1 cellular context compared by ENCODE assay signal in genomic region chr19:5697022-5697889, GRCh38.
A peak's percentile ranks its signal among the peaks of the same experiment; 100 is the strongest.
TF ChIP-seq lines count a peak whose summit lies in the region.

No MANE protein-coding gene starts in this region.

TF ChIP-seq in HEK293, 187 proteins besides CTCF, POLR2A, EP300 and RAD21 (continued from another document and continues in another):
- TF ChIP-seq ZNF18 (tag by site-specific recombination; IDR thresholded peaks at IDR 0.05), result peak; percentile 50; the same call in 1 of the 2 replicates
- peak; percentile 67; the same call in 1 of the 2 replicates for TF ChIP-seq ZNF580 (tag by site-specific recombination; IDR thresholded peaks at IDR 0.05)
- no peak for TF ChIP-seq ZNF280C (tag by site-specific recombination; IDR thresholded peaks at IDR 0.05)
- no peak for TF ChIP-seq GLIS2 (tag by site-specific recombination; IDR thresholded peaks at IDR 0.05)
- peak; percentile 81; the same call in 1 of the 2 replicates for TF ChIP-seq ZNF239 (tag by site-specific recombination; IDR thresholded peaks at IDR 0.05)
- peak; percentile 91 for TF ChIP-seq KLF17 (tag by site-specific recombination; IDR thresholded peaks at IDR 0.05)
- peak; percentile 68; the same call in 1 of the 2 replicates for TF ChIP-seq KLF7 (tag by site-specific recombination; IDR thresholded peaks at IDR 0.05; ENCODE audit: borderline replicate concordance)
- 0 out of 2 replicates have a peak, but pooled peaks have one; percentile 8 for TF ChIP-seq ZNF394 (tag by site-specific recombination; IDR thresholded peaks at IDR 0.05; ENCODE audit: borderline replicate concordance)
- peak; percentile 48; the same call in 1 of the 2 replicates for TF ChIP-seq ZFP69B (tag by site-specific recombination; IDR thresholded peaks at IDR 0.05)
- TF ChIP-seq BCL11B (tag by site-specific recombination; IDR thresholded peaks at IDR 0.05; ENCODE audit: low read depth), result peak; percentile 63; the same call in 1 of the 2 replicates
- TF ChIP-seq IKZF3 (tag by site-specific recombination; IDR thresholded peaks at IDR 0.05), result peak; percentile 74
- 0 out of 2 replicates have a peak, but pooled peaks have one; percentile 24 for TF ChIP-seq ZNF335 (tag by site-specific recombination; conservative IDR thresholded peaks at IDR 0.05)
- TF ChIP-seq ZNF24 (tag by site-specific recombination; IDR thresholded peaks at IDR 0.05), result peak; percentile 62; the same call in 1 of the 2 replicates
- peak; percentile 96 for TF ChIP-seq ZSCAN30 (tag by site-specific recombination; IDR thresholded peaks at IDR 0.05)
- peak; percentile 82 for TF ChIP-seq KLF1 (tag by site-specific recombination; IDR thresholded peaks at IDR 0.05)
- TF ChIP-seq HIC1 (tag by site-specific recombination; IDR thresholded peaks at IDR 0.05), result 0 out of 2 replicates have a peak, but pooled peaks have one; percentile 68
- peak; percentile 90 for TF ChIP-seq WT1 (tag by site-specific recombination; IDR thresholded peaks at IDR 0.05)
- peak; percentile 51; the same call in 1 of the 2 replicates for TF ChIP-seq ZNF2 (tag by site-specific recombination; IDR thresholded peaks at IDR 0.05)
- peak; percentile 64; the same call in 1 of the 2 replicates for TF ChIP-seq ZSCAN23 (tag by site-specific recombination; IDR thresholded peaks at IDR 0.05)
- peak; percentile 6; the same call in 1 of the 2 replicates for TF ChIP-seq ZBTB7A (tag by site-specific recombination; IDR thresholded peaks at IDR 0.05; ENCODE audit: low read depth)
- no peak for TF ChIP-seq ZSCAN5A (tag by site-specific recombination; IDR thresholded peaks at IDR 0.05)
- peak; percentile 59; the same call in 1 of the 2 replicates for TF ChIP-seq ZNF629 (tag by site-specific recombination; IDR thresholded peaks at IDR 0.05)
- TF ChIP-seq ZBTB6 (tag by site-specific recombination; IDR thresholded peaks at IDR 0.05), result 0 out of 2 replicates have a peak, but pooled peaks have one; percentile 48
- TF ChIP-seq KLF8 (tag by site-specific recombination; IDR thresholded peaks at IDR 0.05), result peak; percentile 86
- peak; percentile 83 for TF ChIP-seq ZBTB17 (tag by site-specific recombination; IDR thresholded peaks at IDR 0.05)
- TF ChIP-seq ZNF324 (tag by site-specific recombination; IDR thresholded peaks at IDR 0.05), result 0 out of 2 replicates have a peak, but pooled peaks have one; percentile 31
- TF ChIP-seq ZNF843 (tag by site-specific recombination; IDR thresholded peaks at IDR 0.05), result peak; percentile 59; the same call in 1 of the 2 replicates
- TF ChIP-seq EGR2 (tag by site-specific recombination; IDR thresholded peaks at IDR 0.05; ENCODE audit: low read depth), result peak; percentile 82
- peak; percentile 91 for TF ChIP-seq ZNF600 (tag by site-specific recombination; IDR thresholded peaks at IDR 0.05)
- TF ChIP-seq ZNF658 (tag by site-specific recombination; IDR thresholded peaks at IDR 0.05), result no peak
- peak; percentile 70; the same call in 1 of the 2 replicates for TF ChIP-seq INSM2 (tag by site-specific recombination; IDR thresholded peaks at IDR 0.05)
- TF ChIP-seq ZNF10 (tag by site-specific recombination; IDR thresholded peaks at IDR 0.05), result peak; percentile 5; the same call in 1 of the 2 replicates
- peak; percentile 65 for TF ChIP-seq ZBTB20 (tag by site-specific recombination; IDR thresholded peaks at IDR 0.05)
- peak; percentile 87 for TF ChIP-seq ZXDB (tag by site-specific recombination; IDR thresholded peaks at IDR 0.05)
- TF ChIP-seq ZNF223 (tag by site-specific recombination; IDR thresholded peaks at IDR 0.05), result peak; percentile 97
- peak; percentile 81 for TF ChIP-seq GLIS1 (tag by site-specific recombination; IDR thresholded peaks at IDR 0.05)
- peak; percentile 91; the same call in 1 of the 2 replicates for TF ChIP-seq ZNF610 (tag by site-specific recombination; IDR thresholded peaks at IDR 0.05; ENCODE audit: borderline replicate concordance)
- no peak for TF ChIP-seq ZNF514 (tag by site-specific recombination; IDR thresholded peaks at IDR 0.05)
- no peak for TF ChIP-seq KLF16 (tag by site-specific recombination; IDR thresholded peaks at IDR 0.05)
- TF ChIP-seq ZBTB8A (tag by site-specific recombination; IDR thresholded peaks at IDR 0.05), result peak; percentile 29; the same call in 1 of the 2 replicates
- TF ChIP-seq ZBTB48 (tag by site-specific recombination; IDR thresholded peaks at IDR 0.05), result peak; percentile 45; the same call in 1 of the 2 replicates
- no peak for TF ChIP-seq GLI4 (tag by site-specific recombination; IDR thresholded peaks at IDR 0.05)
- TF ChIP-seq ZEB2 (tag by site-specific recombination; IDR thresholded peaks at IDR 0.05), result peak; percentile 63; the same call in 1 of the 2 replicates
- peak; percentile 97 for TF ChIP-seq ZNF398 (tag by site-specific recombination; IDR thresholded peaks at IDR 0.05)
- TF ChIP-seq ZNF555 (tag by site-specific recombination; conservative IDR thresholded peaks at IDR 0.05), result no peak
- TF ChIP-seq ZNF560 (tag by site-specific recombination; IDR thresholded peaks at IDR 0.05; ENCODE audit: borderline replicate concordance), result no peak
- TF ChIP-seq PATZ1 (tag by site-specific recombination; IDR thresholded peaks at IDR 0.05), result peak; percentile 83
- TF ChIP-seq ZNF623 (tag by site-specific recombination; IDR thresholded peaks at IDR 0.05), result peak; percentile 100
